Comparison of ENCODE assay signal across 10 cellular contexts in genomic region chr2:226031962-226032441, GRCh38.
DNase-seq lines count a peak whose midpoint lies in the region; ATAC-seq, FAIRE-seq and TF ChIP-seq lines count a peak whose summit lies in the region.
"Had no signal": no experiment of that assay in that cellular context is flagged by ENCODE, and none has a peak within 500 bp of the region (broad histone marks: within the 10 kb centered on the region; RNA-seq: fewer than 3 reads in every experiment).

No MANE protein-coding gene starts in this region.

- POLR2A ChIA-PET in WTC11 (lab: Charles Lee), result interaction anchor here (0.6 to 2.0 kb wide), 3 partner anchors 11 to 1709 kb away, joined by 3 to 7 read pairs (median 3); partner anchors contain the start of gene IRS1

- no peak overlapping the region for H3K4me3 ChIP-seq in H7 (ENCODE audit: insufficient read depth, low read depth, low read length)
- peak overlapping the region; percentile 39 to 55 (median 52) for H3K4me3 ChIP-seq in sigmoid colon

- H3K27me3 Mint-ChIP-seq in WTC11 (ENCODE audit: low read depth), result no peaks in the 10 kb centered on the region

- H3K36me3 Mint-ChIP-seq in WTC11, result no peaks in the 10 kb centered on the region
- H3K36me3 Mint-ChIP-seq: naive thymus-derived CD4-positive, alpha-beta T cell had no signal

- no peak for TF ChIP-seq EP300 in sigmoid colon (IDR thresholded peaks at IDR 0.05)

- H3K27me3 ChIP-seq in H7 (ENCODE audit: control insufficient read depth, insufficient read depth, low read length) (no peaks in the 10 kb centered on the region), sigmoid colon (no peaks in the 10 kb centered on the region)

- peak overlapping the region; percentile 83 for H3K4me3 Mint-ChIP-seq in WTC11

- DNase-seq in H7 (peak; percentile 6), WTC11 (ENCODE audit: low spot score) (no peak), left ventricle myocardium superior (no peak), sigmoid colon (no peak), H4 (ENCODE audit: low spot score) (no peak), D721Med (ENCODE audit: insufficient read length, low spot score) (no peak)
- no peak for DNase-seq in activated CD8-positive, alpha-beta memory T cell treated with anti-CD3 and anti-CD28 coated beads, Interleukin-2, amount 50 U/mL, for 48 hours
- DNase-seq: activated gamma-delta T cell had no signal

- WGBS in sigmoid colon, 2 donors, result 19 to 20% methylated on average over 2 of the region's 2 CpGs

- CTCF ChIA-PET in WTC11 (lab: Charles Lee), result interaction anchor here (0.9 to 1.5 kb wide), 4 partner anchors 183 to 771 kb away, joined by 3 to 5 read pairs (median 3); no protein-coding TSS in a partner anchor

- ATAC-seq in WTC11 (peak; percentile 10; the same call in 1 of the 2 replicates), left ventricle myocardium superior (peak; percentile 48)

- no peak for FAIRE-seq in D721Med (lab: Jason Lieb, UNC)

- no peak for TF ChIP-seq POLR2A in sigmoid colon (IDR thresholded peaks at IDR 0.05)

- H3K9me3 Mint-ChIP-seq in WTC11, result peaks cover 7% of the 10 kb centered on the region; the same call in 1 of the 2 replicates

- H3K36me3 ChIP-seq in H7 (replicated peaks; ENCODE audit: control insufficient read depth, insufficient read depth, low read length) (no peaks in the 10 kb centered on the region), sigmoid colon (no peaks in the 10 kb centered on the region)
- H3K36me3 ChIP-seq: transverse colon had no signal

- intact Hi-C loops in left ventricle myocardium superior (cut with micrococcal nuclease), result no loop called here
- intact Hi-C loops in sigmoid colon (cut with DNase I), result no loop called here

- H3K4me1 ChIP-seq in sigmoid colon, result peaks cover 0 to 19% (median 10%) of the 10 kb centered on the region in 4 donors

- peak overlapping the region in 3 of 4 donors; percentile 56 to 75 (median 57) for H3K27ac ChIP-seq in sigmoid colon

- TF ChIP-seq CTCF in WTC11 (IDR thresholded peaks at IDR 0.05), result no peak
- TF ChIP-seq CTCF in sigmoid colon (IDR thresholded peaks at IDR 0.05), result no peak
- no peak for TF ChIP-seq CTCF in D721Med (IDR thresholded peaks at IDR 0.05; ENCODE audit: insufficient read depth, missing control alignments)

- H3K27ac Mint-ChIP-seq in WTC11, result peak overlapping the region; percentile 36
- H3K27ac Mint-ChIP-seq: naive thymus-derived CD4-positive, alpha-beta T cell had no signal

- peaks cover 26% of the 10 kb centered on the region for H3K4me1 Mint-ChIP-seq in WTC11

- no peaks in the 10 kb centered on the region for H3K9me3 ChIP-seq in sigmoid colon
- H3K9me3 ChIP-seq: transverse colon had no signal

TF ChIP-seq in WTC11, 78 proteins besides CTCF, POLR2A, EP300 and RAD21:
- TF ChIP-seq CREB1 (CRISPR knock-in tag; IDR thresholded peaks at IDR 0.05), result no peak
- TF ChIP-seq RELA (CRISPR knock-in tag; IDR thresholded peaks at IDR 0.05; ENCODE audit: borderline replicate concordance), result no peak
- TF ChIP-seq ESRRA (CRISPR knock-in tag; IDR thresholded peaks at IDR 0.05; ENCODE audit: borderline replicate concordance), result no peak
- no peak for TF ChIP-seq IRF2 (CRISPR knock-in tag; IDR thresholded peaks at IDR 0.05; ENCODE audit: borderline replicate concordance, low read depth)
- no peak for TF ChIP-seq AFF4 (CRISPR knock-in tag; IDR thresholded peaks at IDR 0.05; ENCODE audit: borderline replicate concordance)
- no peak for TF ChIP-seq ZNF512 (CRISPR knock-in tag; IDR thresholded peaks at IDR 0.05; ENCODE audit: borderline replicate concordance)
- no peak for TF ChIP-seq FOXK1 (CRISPR knock-in tag; IDR thresholded peaks at IDR 0.05)
